9 cellular contexts compared by ENCODE assay signal in the genomic region with DNA sequence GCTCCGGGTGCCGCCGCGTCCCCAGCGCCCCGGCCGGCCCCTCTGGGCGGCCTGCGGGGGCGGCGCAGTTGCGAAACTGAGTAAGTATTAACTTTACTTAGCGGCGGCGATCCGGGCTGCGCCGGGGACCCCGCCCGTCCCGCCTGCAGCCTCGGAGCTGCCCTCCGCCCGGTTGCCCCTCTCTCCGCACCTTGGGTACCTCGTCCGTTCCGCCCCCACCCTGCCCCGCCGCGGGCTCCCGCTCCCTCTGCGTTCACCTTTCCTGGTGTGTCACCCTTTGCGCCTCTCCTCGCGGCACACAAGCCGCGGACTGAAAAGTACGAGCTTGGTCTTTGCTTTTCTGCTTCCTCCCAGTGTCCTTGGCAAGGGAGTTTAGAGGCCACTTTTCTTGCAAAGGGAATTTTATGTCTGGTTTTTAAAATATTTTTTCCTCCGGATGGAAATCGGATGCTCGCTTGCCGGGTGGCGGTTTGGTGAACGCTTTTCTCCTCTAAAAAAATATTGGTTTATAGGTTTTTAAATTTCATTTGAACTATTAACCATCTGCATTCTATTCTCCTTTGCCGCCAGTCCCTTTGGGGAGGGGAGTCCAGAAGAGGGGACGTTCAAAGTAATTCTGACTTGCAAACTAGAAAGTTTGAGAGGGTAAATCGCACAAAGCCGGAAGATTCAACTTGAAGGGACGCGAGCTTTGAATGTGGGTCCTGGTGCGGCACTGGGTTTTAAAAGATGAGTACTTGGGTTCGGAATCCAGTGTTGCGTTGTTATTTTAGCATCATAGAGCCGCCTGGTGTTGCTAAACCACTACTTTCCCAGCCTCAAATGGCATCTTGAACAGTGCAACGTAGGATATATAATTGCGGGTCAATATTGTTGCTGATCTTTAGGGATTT. TPM values are rescaled to one million over a fixed set of nuclear protein-coding genes. Genes with fewer than 3 reads are reported as not detected.
DNase-seq lines count a peak whose midpoint lies in the region; ATAC-seq, FAIRE-seq and TF ChIP-seq lines count a peak whose summit lies in the region.
"Had no signal": no experiment of that assay in that cellular context is flagged by ENCODE, and none has a peak within 500 bp of the region (broad histone marks: within the 10 kb centered on the region; RNA-seq: fewer than 3 reads in every experiment).

No MANE protein-coding gene starts in this region.

- peak overlapping the region; percentile 82 for H3K4me2 ChIP-seq in keratinocyte (ENCODE audit: control insufficient read depth, extremely low read depth, insufficient read depth, low read depth, low read length)

- dilution Hi-C loops in keratinocyte (cut with MboI; ENCODE audit: extremely low pct_ligation_motif_present, low sequenced_read_pairs) = no loop called here

- no peaks in the 10 kb centered on the region for H3K27me3 ChIP-seq in SJSA1 (replicated peaks)
- H3K27me3 ChIP-seq in keratinocyte (ENCODE audit: control insufficient read depth, extremely low read depth, insufficient read depth, low read length) = no peaks in the 10 kb centered on the region

- H3K4me1 ChIP-seq in SJSA1 (replicated peaks) (peaks cover 17% of the 10 kb centered on the region), keratinocyte (ENCODE audit: control insufficient read depth, extremely low read depth, insufficient read depth, low read length) (no peaks in the 10 kb centered on the region)

- H2AFZ ChIP-seq in keratinocyte (ENCODE audit: control insufficient read depth, low read length) = peak overlapping the region; percentile 5

- ATAC-seq in HG03025 (IDR thresholded peaks at IDR 0.05; ENCODE audit: low FRiP score, unreplicated experiment) = peak; percentile 41
- no peak for ATAC-seq in GM18909 (IDR thresholded peaks at IDR 0.05; ENCODE audit: poor library complexity, unreplicated experiment)

- peak; percentile 46 for TF ChIP-seq CTCF in choroid plexus epithelial cell (conservative IDR thresholded peaks at IDR 0.05; ENCODE audit: low read depth, low read length)
- TF ChIP-seq CTCF in keratinocyte (optimal IDR thresholded peaks at IDR 0.05 in 1 of 3, IDR thresholded peaks at IDR 0.05 in 1 of 3, conservative IDR thresholded peaks at IDR 0.05 in 1 of 3; ENCODE audit: extremely low read depth in 1 of 3, insufficient read depth in 2 of 3, low read length in 3 of 3) = peak in 1 of 3 experiments; percentile 37

- peak overlapping the region; percentile 76 for H3K9ac ChIP-seq in keratinocyte (ENCODE audit: control insufficient read depth, extremely low read depth, insufficient read depth, low read length)

- H3K36me3 ChIP-seq in SJSA1 (peaks cover 18% of the 10 kb centered on the region), keratinocyte (ENCODE audit: control insufficient read depth in 2 of 2, extremely low read depth in 1 of 2, insufficient read depth in 2 of 2, low read length in 2 of 2) (no peaks in the 10 kb centered on the region)

- FAIRE-seq in keratinocyte (lab: Jason Lieb, UNC) = peak; percentile 36
- FAIRE-seq: A204.1 had no signal

- DNase-seq in DMS 273 (lab: John Stamatoyannopoulos, UW; ENCODE audit: unreplicated experiment) (peak; percentile 71), DMS 273 treated with DMSO at 0.1 percent for 48 hours (lab: John Stamatoyannopoulos, UW) (no peak), SJSA1 (ENCODE audit: low read depth in 1 of 2, low spot score in 2 of 2) (peak; percentile 53 to 58), choroid plexus epithelial cell (ENCODE audit: low read depth) (peak; percentile 92), keratinocyte (ENCODE audit: low read depth, low spot score) (no peak)

- H3K9me1 ChIP-seq in keratinocyte (ENCODE audit: control insufficient read depth, extremely low read depth, insufficient read depth, low read length) = no peaks in the 10 kb centered on the region

- peak overlapping the region; percentile 67 for H3K27ac ChIP-seq in SJSA1
- peak overlapping the region; percentile 62 for H3K27ac ChIP-seq in keratinocyte (ENCODE audit: control insufficient read depth, insufficient read depth, low read length)
- peak overlapping the region; percentile 38 to 93 (median 81) for H3K27ac ChIP-seq in skin epidermis

- H3K79me2 ChIP-seq in keratinocyte (ENCODE audit: control insufficient read depth, insufficient read depth, low read length) = peaks cover 40% of the 10 kb centered on the region

- H4K20me1 ChIP-seq in keratinocyte (ENCODE audit: control insufficient read depth, extremely low read depth, insufficient read depth, low read length) = no peaks in the 10 kb centered on the region

- H3K9me3 ChIP-seq in SJSA1 (replicated peaks) (no peaks in the 10 kb centered on the region), keratinocyte (ENCODE audit: control insufficient read depth, low read depth, low read length) (no peaks in the 10 kb centered on the region)

- H3K4me3 ChIP-seq in SJSA1 (peak overlapping the region; percentile 93), choroid plexus epithelial cell (ENCODE audit: low read depth, low read length) (peak overlapping the region; percentile 93), keratinocyte (ENCODE audit: control insufficient read depth in 2 of 3, extremely low read depth in 1 of 3, insufficient read depth in 2 of 3, low read depth in 1 of 3, low read length in 3 of 3) (peak overlapping the region; percentile 67 to 78 (median 71)), skin epidermis (peak overlapping the region; percentile 45 to 61 (median 60))

RNA-seq across cellular contexts. Expression of a gene that starts 0.8 kb away (rescaled TPM):
- 43.5 and 65.0 TPM in 2 replicates for total RNA-seq in SJSA1 (2014; rRNA removed; shearing (Covaris generic))
- 5.5 to 10.9 TPM (median 10.5 TPM) in 3 replicates for polyA plus RNA-seq in keratinocyte
- 6.5 TPM for polyA plus RNA-seq in keratinocyte (2011; ENCODE audit: low read depth)
- 5.9 and 7.1 TPM in 2 replicates for polyA plus RNA-seq in keratinocyte (2011; cell fraction: cytosol; rRNA removed)
- 5.9 and 7.7 TPM in 2 replicates for polyA plus RNA-seq in keratinocyte (2011; cell fraction: nucleus; rRNA removed)
- polyA plus RNA-seq in keratinocyte (2012; ENCODE audit: low replicate concordance) = 2.6 and 12.8 TPM in 2 replicates
- 5.8 to 32.1 TPM (median 14.6 TPM) in 3 replicates for polyA minus RNA-seq in keratinocyte
- 14.8 TPM for polyA minus RNA-seq in keratinocyte (2011; cell fraction: cytosol; rRNA and poly(A)+ RNA removed)
- 10.3 and 19.9 TPM in 2 replicates for polyA minus RNA-seq in keratinocyte (2011; cell fraction: nucleus; rRNA and poly(A)+ RNA removed)

Comparison
In these comparisons a context has a peak if more than half of its experiments do, and no peak if none do; other contexts are left out.
1. DNase-seq: peak in DMS 273 (single experiment), SJSA1 (2 of 2) and choroid plexus epithelial cell (single experiment); none in DMS 273 treated with DMSO at 0.1 percent for 48 hours (single experiment) and keratinocyte (single experiment).
2. Peak in every context shown above with its lines, with median percentiles within 50 percentile points of each other: H3K27ac ChIP-seq and H3K4me3 ChIP-seq.